17 cellular contexts compared by ENCODE assay signal in the genomic region with DNA sequence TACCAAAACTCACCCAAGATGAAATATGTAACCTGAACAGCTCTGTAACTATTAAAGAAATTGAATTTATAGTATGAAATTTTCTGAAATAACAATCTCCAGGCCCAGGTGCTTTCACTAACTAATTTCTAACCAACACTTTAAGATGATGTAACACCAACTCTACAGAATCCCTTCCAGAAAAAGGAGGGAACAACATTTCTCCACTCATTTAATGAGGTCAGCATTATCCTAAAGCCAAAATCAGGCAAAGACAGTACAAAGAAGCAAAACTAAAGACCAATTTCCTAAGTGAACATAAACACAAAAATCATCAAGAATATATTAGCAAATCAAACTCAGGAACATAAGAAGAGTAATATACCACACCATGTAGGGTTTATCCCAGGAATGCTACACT.
DNase-seq lines count a peak whose midpoint lies in the region; ATAC-seq and TF ChIP-seq lines count a peak whose summit lies in the region.
"Had no signal": no experiment of that assay in that cellular context is flagged by ENCODE, and none has a peak within 500 bp of the region (broad histone marks: within the 10 kb centered on the region; RNA-seq: fewer than 3 reads in every experiment).

No MANE protein-coding gene starts in this region.

- H3K27ac Mint-ChIP-seq in activated T-cell treated with anti-CD3 and anti-CD28 coated beads, Interleukin-2, amount 50 U/mL, for 72 hours = peak overlapping the region; percentile 39
- H3K27ac Mint-ChIP-seq in Caco-2 (ENCODE audit: unreplicated experiment) = peak overlapping the region; percentile 17
- peak overlapping the region; percentile 25 for H3K27ac Mint-ChIP-seq in dendritic cell treated with granulocyte-macrophage colony-stimulating factor and Interleukin-4, amounts not matched to agents 40 ng/mL and 50 ng/mL, for 4 days
- peak overlapping the region; percentile 14 for H3K27ac Mint-ChIP-seq in nephron progenitor cell

- no peak overlapping the region for H3K4me3 ChIP-seq in Caco-2 (ENCODE audit: low read depth, low read length)
- H3K4me3 ChIP-seq: GM12878 had no signal

- no peaks in the 10 kb centered on the region for H3K4me1 ChIP-seq in Caco-2

- H3K27me3 ChIP-seq in Caco-2 (replicated peaks; ENCODE audit: control insufficient read depth, insufficient read depth, low read length) = no peaks in the 10 kb centered on the region

- 0 out of 2 replicates have a peak, but pooled peaks cover 1% of the 10 kb centered on the region for H3K36me3 ChIP-seq in Caco-2 (ENCODE audit: control insufficient read depth, insufficient read depth, low read length)

- BruUV-seq in Caco-2 (replicated peaks; lab: Mats Ljungman, UMichigan) = no TSS peak

- no peak overlapping the region for H3K4me3 Mint-ChIP-seq in activated T-cell treated with anti-CD3 and anti-CD28 coated beads, Interleukin-2, amount 50 U/mL, for 72 hours
- H3K4me3 Mint-ChIP-seq in Caco-2 (ENCODE audit: unreplicated experiment) (no peak overlapping the region), nephron progenitor cell (no peak overlapping the region)
- no peak overlapping the region for H3K4me3 Mint-ChIP-seq in dendritic cell treated with granulocyte-macrophage colony-stimulating factor and Interleukin-4, amounts not matched to agents 40 ng/mL and 50 ng/mL, for 4 days

- intact Hi-C loops in Caco-2 (cut with micrococcal nuclease; ENCODE audit: unreplicated experiment) = no loop called here
- intact Hi-C loops in dendritic cell treated with granulocyte-macrophage colony-stimulating factor and Interleukin-4, amounts not matched to agents 40 ng/mL and 50 ng/mL, for 4 days (cut with micrococcal nuclease) = no loop called here

- peaks cover 12 to 19% of the 10 kb centered on the region in 2 donors for H3K36me3 Mint-ChIP-seq in activated T-cell treated with anti-CD3 and anti-CD28 coated beads, Interleukin-2, amount 50 U/mL, for 72 hours (ENCODE audit: insufficient read depth in 2 of 2)
- H3K36me3 Mint-ChIP-seq in Caco-2 (ENCODE audit: insufficient read depth, unreplicated experiment) (peaks cover 9% of the 10 kb centered on the region), nephron progenitor cell (ENCODE audit: low read depth) (peaks cover 65% of the 10 kb centered on the region)
- peaks cover 13% of the 10 kb centered on the region for H3K36me3 Mint-ChIP-seq in dendritic cell treated with granulocyte-macrophage colony-stimulating factor and Interleukin-4, amounts not matched to agents 40 ng/mL and 50 ng/mL, for 4 days (ENCODE audit: low read depth)

- H3K9me3 ChIP-seq in Caco-2 = no peaks in the 10 kb centered on the region

- CTCF ChIA-PET in Caco-2 (lab: Charles Lee) = no interaction called here

- DNase-seq in activated T-cell treated with anti-CD3 and anti-CD28 coated beads, Interleukin-2, amount 50 U/mL, for 72 hours = no peak
- no peak for DNase-seq in activated T-cell treated with anti-CD3 and anti-CD28 coated beads, Interleukin-2, amount 50 U/mL, for 48 hours
- DNase-seq in Caco-2 = no peak
- DNase-seq in nephron progenitor cell = no peak
- DNase-seq in SHP77 treated with DMSO at 0.1 percent for 48 hours (lab: John Stamatoyannopoulos, UW) = no peak
- DNase-seq in stimulated activated CD4-positive, alpha-beta T cell treated with anti-CD3 and anti-CD28 coated beads, Interleukin-1b, Interleukin-23, amount 100 ng/mL, for 48 hours = no peak
- DNase-seq: 8988T, GDM1, HCEC 1CT, MV-4-11, NCI-H1417, NCI-H187 treated with DMSO at 0.1 percent for 48 hours, NCI-H446, RPMI8226 had no signal

- TF ChIP-seq CTCF in Caco-2 (IDR thresholded peaks at IDR 0.05; ENCODE audit: insufficient read depth in 1 of 2, low read depth in 1 of 2, low read length in 1 of 2, severe bottlenecking in 1 of 2, unreplicated experiment in 1 of 2) = no peak
- TF ChIP-seq CTCF in nephron progenitor cell (IDR thresholded peaks at IDR 0.05) = no peak

- POLR2A ChIA-PET in Caco-2 (lab: Charles Lee) = no interaction called here

- H3K4me1 Mint-ChIP-seq in activated T-cell treated with anti-CD3 and anti-CD28 coated beads, Interleukin-2, amount 50 U/mL, for 72 hours (ENCODE audit: low read depth) = peaks cover 26% of the 10 kb centered on the region
- H3K4me1 Mint-ChIP-seq in Caco-2 (ENCODE audit: low read depth, unreplicated experiment) (peaks cover 19% of the 10 kb centered on the region), nephron progenitor cell (peaks cover 4% of the 10 kb centered on the region)
- H3K4me1 Mint-ChIP-seq in dendritic cell treated with granulocyte-macrophage colony-stimulating factor and Interleukin-4, amounts not matched to agents 40 ng/mL and 50 ng/mL, for 4 days (ENCODE audit: low read depth) = peaks cover 59% of the 10 kb centered on the region

- no peak for ATAC-seq in activated T-cell treated with anti-CD3 and anti-CD28 coated beads, Interleukin-2, amount 50 U/mL, for 72 hours (replicated peaks in 1 of 2)
- no peak for ATAC-seq in GM18858 (IDR thresholded peaks at IDR 0.05; ENCODE audit: unreplicated experiment)
- ATAC-seq: GM12878 had no signal

- no peaks in the 10 kb centered on the region for H3K27me3 Mint-ChIP-seq in activated T-cell treated with anti-CD3 and anti-CD28 coated beads, Interleukin-2, amount 50 U/mL, for 72 hours (ENCODE audit: low read depth)
- H3K27me3 Mint-ChIP-seq in Caco-2 (ENCODE audit: insufficient read depth, unreplicated experiment) = no peaks in the 10 kb centered on the region
- H3K27me3 Mint-ChIP-seq in dendritic cell treated with granulocyte-macrophage colony-stimulating factor and Interleukin-4, amounts not matched to agents 40 ng/mL and 50 ng/mL, for 4 days = no peaks in the 10 kb centered on the region
- H3K27me3 Mint-ChIP-seq in nephron progenitor cell (ENCODE audit: low read depth, poor library complexity) = no peaks in the 10 kb centered on the region

- peaks cover 8 to 9% of the 10 kb centered on the region in 2 donors for H3K9me3 Mint-ChIP-seq in activated T-cell treated with anti-CD3 and anti-CD28 coated beads, Interleukin-2, amount 50 U/mL, for 72 hours
- H3K9me3 Mint-ChIP-seq in Caco-2 (ENCODE audit: unreplicated experiment) = peaks cover 9% of the 10 kb centered on the region
- peaks cover 6% of the 10 kb centered on the region for H3K9me3 Mint-ChIP-seq in dendritic cell treated with granulocyte-macrophage colony-stimulating factor and Interleukin-4, amounts not matched to agents 40 ng/mL and 50 ng/mL, for 4 days
- H3K9me3 Mint-ChIP-seq in nephron progenitor cell = peaks cover 41% of the 10 kb centered on the region
